Comparison of ENCODE assay signal across 8 cellular contexts in the genomic region with DNA sequence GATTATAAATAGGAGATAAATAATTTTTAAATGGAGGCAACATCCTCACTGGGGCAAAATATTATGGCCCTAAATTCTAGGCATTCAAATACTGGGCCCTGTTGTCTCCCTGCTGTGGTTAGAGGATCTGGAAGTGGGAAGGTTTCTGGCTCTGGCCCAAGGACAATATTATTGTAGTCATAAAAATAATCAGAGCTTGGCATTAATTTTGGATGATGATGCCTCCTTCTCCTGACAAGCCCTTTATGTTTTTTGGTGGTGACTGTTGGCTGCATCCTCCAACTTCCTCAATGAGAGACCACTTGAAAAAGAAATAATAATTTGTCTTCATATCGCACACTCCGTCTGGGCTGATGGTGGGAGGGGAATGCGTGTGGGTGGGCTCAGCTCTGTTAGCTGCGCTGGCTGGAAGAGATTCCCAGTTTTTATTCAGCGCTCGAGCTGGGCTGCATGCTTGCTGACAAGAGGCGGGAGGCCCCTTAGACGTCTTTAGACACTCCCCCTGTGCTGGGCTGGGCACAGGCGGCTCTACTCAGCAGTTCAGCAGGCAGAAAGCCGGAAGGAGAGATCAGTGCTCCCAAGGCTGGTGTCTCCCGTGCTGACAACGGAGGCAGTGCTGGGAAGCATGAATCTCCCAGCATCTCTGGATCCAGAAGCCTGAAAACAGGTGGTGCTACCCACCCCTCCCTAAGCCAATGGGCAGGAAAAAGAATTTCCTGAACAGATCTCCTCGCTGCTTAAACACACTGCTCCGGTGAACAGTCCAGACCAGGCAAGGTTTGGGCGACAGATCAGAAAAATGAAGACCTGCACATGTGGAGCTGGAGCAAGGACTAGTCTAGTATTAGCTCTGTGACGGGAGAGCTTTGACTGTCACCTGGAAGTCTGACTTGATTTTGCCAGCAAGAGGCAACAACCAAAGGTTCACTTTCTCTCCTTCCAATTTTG.
DNase-seq lines count a peak whose midpoint lies in the region; ATAC-seq and TF ChIP-seq lines count a peak whose summit lies in the region.

No MANE protein-coding gene starts in this region.

- ATAC-seq in GM19468 (IDR thresholded peaks at IDR 0.05; ENCODE audit: extremely low read depth, unreplicated experiment) = peak; percentile 23
- no peak for ATAC-seq in HG02759 (IDR thresholded peaks at IDR 0.05; ENCODE audit: unreplicated experiment)
- no peak for ATAC-seq in HG03521 (IDR thresholded peaks at IDR 0.05; ENCODE audit: unreplicated experiment)

- peak; percentile 15 for DNase-seq in NT2/D1 (ENCODE audit: low read depth, low spot score)
- peak; percentile 18 to 56 for DNase-seq in foreskin fibroblast
- no peak for DNase-seq in GF-D8 (lab: John Stamatoyannopoulos, UW)
- DNase-seq in HuH-7 (ENCODE audit: low spot score) = no peak

- H3K27me3 ChIP-seq in NT2/D1 (ENCODE audit: insufficient read depth, insufficient read length) = peaks cover 4% of the 10 kb centered on the region
- H3K27me3 ChIP-seq in parathyroid adenoma (ENCODE audit: control insufficient read depth, insufficient read depth, low read length) = no peaks in the 10 kb centered on the region

- no peak overlapping the region for H3K4me2 ChIP-seq in parathyroid adenoma (ENCODE audit: low read length)

- no peaks in the 10 kb centered on the region for H3K36me3 ChIP-seq in NT2/D1 (ENCODE audit: insufficient read depth, insufficient read length, low read length)
- H3K36me3 ChIP-seq in parathyroid adenoma (ENCODE audit: control insufficient read depth, insufficient read depth, low read length) = no peaks in the 10 kb centered on the region

- no peaks in the 10 kb centered on the region for H3K9me3 ChIP-seq in NT2/D1 (ENCODE audit: insufficient read depth, low read length)
- H3K9me3 ChIP-seq in parathyroid adenoma (ENCODE audit: control insufficient read depth, low read length) = no peaks in the 10 kb centered on the region

- H2AFZ ChIP-seq in parathyroid adenoma = peak overlapping the region; percentile 65

- no peaks in the 10 kb centered on the region for H3K79me2 ChIP-seq in parathyroid adenoma

- H3K4me3 ChIP-seq in NT2/D1 (ENCODE audit: insufficient read length, low read depth) (no peak overlapping the region), foreskin fibroblast (ENCODE audit: low read depth in 1 of 2, low read length in 2 of 2) (peak overlapping the region; percentile 11 to 18), parathyroid adenoma (ENCODE audit: low read depth, low read length) (no peak overlapping the region)

- no peak overlapping the region for H3K27ac ChIP-seq in parathyroid adenoma

- H3K9ac ChIP-seq in NT2/D1 (ENCODE audit: insufficient read length, low read depth) = no peak overlapping the region
- H3K9ac ChIP-seq in parathyroid adenoma = no peak overlapping the region

- H3K4me1 ChIP-seq in NT2/D1 (ENCODE audit: insufficient read depth, insufficient read length) = peaks cover 15% of the 10 kb centered on the region
- H3K4me1 ChIP-seq in parathyroid adenoma = peaks cover 7% of the 10 kb centered on the region

- TF ChIP-seq CTCF in foreskin fibroblast (IDR thresholded peaks at IDR 0.05; ENCODE audit: low read depth, low read length) (no peak), parathyroid adenoma (IDR thresholded peaks at IDR 0.05) (no peak)

Comparison
In these comparisons a context has a peak if more than half of its experiments do, and no peak if none do; other contexts are left out.
1. DNase-seq: peak in NT2/D1 (single experiment) and foreskin fibroblast (2 of 2); none in GF-D8 (single experiment) and HuH-7 (single experiment).
2. H3K4me3 ChIP-seq: peak in foreskin fibroblast (2 of 2); none in NT2/D1 (single experiment) and parathyroid adenoma (single experiment).